8 cellular contexts compared by ENCODE assay signal in the genomic region with DNA sequence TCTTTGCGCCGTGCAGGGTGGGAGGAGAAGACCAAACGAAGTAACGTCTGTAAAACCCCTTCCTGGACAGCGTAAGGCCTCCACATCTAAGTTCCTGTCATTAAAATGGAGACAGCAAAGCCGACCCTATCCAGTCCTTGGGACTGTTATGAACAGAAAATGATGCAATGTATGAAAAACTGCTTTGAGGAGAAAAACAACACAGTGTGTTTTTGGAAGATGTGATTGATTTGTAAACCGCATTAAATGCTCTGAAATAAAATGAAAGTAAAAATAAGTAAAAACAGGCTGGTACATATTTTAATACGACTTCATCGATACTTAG. TPM values are rescaled to one million over a fixed set of nuclear protein-coding genes. Genes with fewer than 3 reads are reported as not detected.
A peak's percentile ranks its signal among the peaks of the same experiment; 100 is the strongest.
DNase-seq lines count a peak whose midpoint lies in the region; ATAC-seq and TF ChIP-seq lines count a peak whose summit lies in the region.

No MANE protein-coding gene starts in this region.

- no peaks in the 10 kb centered on the region for H3F3A ChIP-seq in SU-DHL-6 (ENCODE audit: insufficient read depth)

- H2AFZ ChIP-seq in SU-DHL-6 (ENCODE audit: low read depth, low read length, severe bottlenecking), result peak overlapping the region; percentile 82

- TF ChIP-seq CTCF in SU-DHL-6 (IDR thresholded peaks at IDR 0.05; ENCODE audit: insufficient read depth, low read length, poor library complexity, severe bottlenecking) (no peak), fibroblast of the aortic adventitia (IDR thresholded peaks at IDR 0.05; ENCODE audit: insufficient read depth, low read length) (no peak)

- no peak for ATAC-seq in stimulated activated memory B cell treated with anti-CD40 and anti-IgM and Interleukin-4, amounts not matched to agents 10 μg/mL and 1 μg/mL and 100 μg/mL, for 72 hours
- ATAC-seq in GM18520 (IDR thresholded peaks at IDR 0.05; ENCODE audit: unreplicated experiment), result no peak

- H3K79me2 ChIP-seq in SU-DHL-6 (ENCODE audit: insufficient read depth, low read length), result peaks cover 33% of the 10 kb centered on the region

- peak; percentile 30 for DNase-seq in DMS153 treated with DMSO at 0.1 percent for 48 hours (lab: John Stamatoyannopoulos, UW; ENCODE audit: unreplicated experiment)
- DNase-seq in DMS153 (lab: John Stamatoyannopoulos, UW), result no peak
- no peak for DNase-seq in fibroblast of the aortic adventitia (ENCODE audit: low read depth)
- DNase-seq in cerebellar cortex (ENCODE audit: low spot score), result no peak
- DNase-seq in RPMI8226, result no peak

- no peaks in the 10 kb centered on the region for H3K36me3 ChIP-seq in SU-DHL-6 (ENCODE audit: low read length)

- H3K36me3 Mint-ChIP-seq in stimulated activated memory B cell treated with anti-CD40 and anti-IgM and Interleukin-4, amounts not matched to agents 10 μg/mL and 1 μg/mL and 100 μg/mL, for 72 hours, result peaks cover 17% of the 10 kb centered on the region

- H3K27me3 ChIP-seq in SU-DHL-6 (ENCODE audit: low read length), result no peaks in the 10 kb centered on the region

- H3K9ac ChIP-seq in SU-DHL-6 (ENCODE audit: low read length), result peak overlapping the region; percentile 68

- H3K27me3 Mint-ChIP-seq in stimulated activated memory B cell treated with anti-CD40 and anti-IgM and Interleukin-4, amounts not matched to agents 10 μg/mL and 1 μg/mL and 100 μg/mL, for 72 hours, result peaks cover 26% of the 10 kb centered on the region

- H3K9me2 ChIP-seq in SU-DHL-6 (replicated peaks; ENCODE audit: insufficient read depth, low read length), result no peaks in the 10 kb centered on the region

- peaks cover 37% of the 10 kb centered on the region for H3K4me1 Mint-ChIP-seq in stimulated activated memory B cell treated with anti-CD40 and anti-IgM and Interleukin-4, amounts not matched to agents 10 μg/mL and 1 μg/mL and 100 μg/mL, for 72 hours

- H3K9me3 ChIP-seq in SU-DHL-6 (ENCODE audit: insufficient read depth, low read length), result no peaks in the 10 kb centered on the region

- peak overlapping the region; percentile 87 for H3K4me3 Mint-ChIP-seq in stimulated activated memory B cell treated with anti-CD40 and anti-IgM and Interleukin-4, amounts not matched to agents 10 μg/mL and 1 μg/mL and 100 μg/mL, for 72 hours

- peak overlapping the region; percentile 58 for H3K4me2 ChIP-seq in SU-DHL-6 (ENCODE audit: low read depth, low read length, poor library complexity, severe bottlenecking)

- no peaks in the 10 kb centered on the region for H3K9me3 Mint-ChIP-seq in stimulated activated memory B cell treated with anti-CD40 and anti-IgM and Interleukin-4, amounts not matched to agents 10 μg/mL and 1 μg/mL and 100 μg/mL, for 72 hours

- no peak overlapping the region for H3K27ac ChIP-seq in SU-DHL-6 (ENCODE audit: low read depth, low read length)

- peak overlapping the region; percentile 63 for H3K4me3 ChIP-seq in SU-DHL-6 (ENCODE audit: insufficient read depth, low read length, poor library complexity, severe bottlenecking)
- peak overlapping the region; percentile 97 for H3K4me3 ChIP-seq in fibroblast of the aortic adventitia (ENCODE audit: low read depth, low read length)

- H3K27ac Mint-ChIP-seq in stimulated activated memory B cell treated with anti-CD40 and anti-IgM and Interleukin-4, amounts not matched to agents 10 μg/mL and 1 μg/mL and 100 μg/mL, for 72 hours, result peak overlapping the region; percentile 86

- no peaks in the 10 kb centered on the region for H4K20me1 ChIP-seq in SU-DHL-6 (ENCODE audit: low read depth, low read length)

RNA-seq across cellular contexts. Expression of a gene that starts 0.8 kb away (rescaled TPM):
- total RNA-seq in fibroblast of the aortic adventitia (ENCODE audit: low replicate concordance), result 16.7 and 21.1 TPM in 2 replicates

RNA-seq across cellular contexts. Expression of a gene that starts 18.9 kb away (rescaled TPM):
- total RNA-seq in fibroblast of the aortic adventitia (ENCODE audit: low replicate concordance), result 14.5 and 17.8 TPM in 2 replicates
